ENCODE assay signal across 23 cellular contexts in genomic region chr13:32938907-32939306, GRCh38.
DNase-seq lines count a peak whose midpoint lies in the region; ATAC-seq and TF ChIP-seq lines count a peak whose summit lies in the region.
"Had no signal": no experiment of that assay in that cellular context is flagged by ENCODE, and none has a peak within 500 bp of the region (broad histone marks: within the 10 kb centered on the region; RNA-seq: fewer than 3 reads in every experiment).

No MANE protein-coding gene starts in this region.

- intact Hi-C loops in A673 (cut with micrococcal nuclease; ENCODE audit: unreplicated experiment) (no loop called here), mammary epithelial cell (cut with micrococcal nuclease) (no loop called here)
- intact Hi-C loops in naive thymus-derived CD4-positive, alpha-beta T cell (cut with micrococcal nuclease), result no loop called here

- BruUV-seq in A673 (replicated peaks; lab: Mats Ljungman, UMichigan) (no TSS peak), mammary epithelial cell (replicated peaks; lab: Mats Ljungman, UMichigan) (no TSS peak)

- H3K27me3 Mint-ChIP-seq in HFFc6 (ENCODE audit: insufficient read depth) (peaks cover 8% of the 10 kb centered on the region), WTC11 (ENCODE audit: low read depth) (no peaks in the 10 kb centered on the region; the same call in 1 of the 2 replicates)
- peaks cover 9 to 25% (median 14%) of the 10 kb centered on the region in 5 donors for H3K27me3 Mint-ChIP-seq in naive thymus-derived CD4-positive, alpha-beta T cell
- H3K27me3 Mint-ChIP-seq: dendritic cell treated with granulocyte-macrophage colony-stimulating factor and Interleukin-4, amounts not matched to agents 40 ng/mL and 50 ng/mL, for 4 days had no signal

- no peak overlapping the region for H3K9ac ChIP-seq in mammary epithelial cell (ENCODE audit: insufficient read depth, low read length)

- in situ Hi-C loops in mammary epithelial cell (cut with MboI; ENCODE audit: low sequenced_read_pairs in 2 of 2), result no loop called here

- no peak overlapping the region for H3K4me2 ChIP-seq in mammary epithelial cell (ENCODE audit: insufficient read depth, low read depth, low read length)
- H3K4me2 ChIP-seq: A549 had no signal

- H3K36me3 Mint-ChIP-seq in HFFc6 (ENCODE audit: low read depth), result no peaks in the 10 kb centered on the region
- no peaks in the 10 kb centered on the region for H3K36me3 Mint-ChIP-seq in naive thymus-derived CD4-positive, alpha-beta T cell
- 0 out of 2 replicates have a peak, but pooled peaks cover 2% of the 10 kb centered on the region for H3K36me3 Mint-ChIP-seq in WTC11
- H3K36me3 Mint-ChIP-seq: CD8-positive, alpha-beta T cell had no signal

- DNase-seq in A673 (ENCODE audit: low spot score), result peak; percentile 7
- DNase-seq in HFFc6, result peak; percentile 20
- DNase-seq in mammary epithelial cell, result peak; percentile 50
- DNase-seq in iris pigment epithelial cell (ENCODE audit: low read depth), result peak; percentile 79
- no peak for DNase-seq in naive thymus-derived CD4-positive, alpha-beta T cell
- DNase-seq in WTC11 (ENCODE audit: low spot score), result no peak
- DNase-seq: activated naive CD4-positive, alpha-beta T cell; CD8-positive, alpha-beta T cell; DND-41; erythroblast; kidney glomerular epithelial cell; midbrain; NCI-H1092; OCI-M1; right cardiac atrium had no signal

- no peaks in the 10 kb centered on the region for H3K9me3 Mint-ChIP-seq in HFFc6
- H3K9me3 Mint-ChIP-seq in naive thymus-derived CD4-positive, alpha-beta T cell, result peaks cover 0 to 12% (median 0%) of the 10 kb centered on the region in 11 donors
- H3K9me3 Mint-ChIP-seq in WTC11, result peaks cover 25% of the 10 kb centered on the region
- H3K9me3 Mint-ChIP-seq: dendritic cell treated with granulocyte-macrophage colony-stimulating factor and Interleukin-4, amounts not matched to agents 40 ng/mL and 50 ng/mL, for 4 days; stimulated activated naive CD8-positive, alpha-beta T cell treated with anti-CD3 and anti-CD28 coated beads, Interleukin-15, Interleukin-2, amounts not matched to agents 100 ng/mL and 50 ng/mL, for 24 hours had no signal

- TF ChIP-seq CTCF in A673 (conservative IDR thresholded peaks at IDR 0.05; ENCODE audit: low read depth, low read length) (no peak), HFFc6 (IDR thresholded peaks at IDR 0.05) (no peak), mammary epithelial cell (conservative IDR thresholded peaks at IDR 0.05 in 1 of 2, IDR thresholded peaks at IDR 0.05 in 1 of 2; ENCODE audit: extremely low read depth in 1 of 2, insufficient read depth in 1 of 2, low read depth in 1 of 2, low read length in 2 of 2) (no peak), WTC11 (IDR thresholded peaks at IDR 0.05) (no peak)

- no peaks in the 10 kb centered on the region for H3K4me1 ChIP-seq in A673 (ENCODE audit: insufficient read depth, low read length, poor library complexity, severe bottlenecking)
- H3K4me1 ChIP-seq in mammary epithelial cell (ENCODE audit: insufficient read depth, low read length), result no peaks in the 10 kb centered on the region
- H3K4me1 ChIP-seq in naive thymus-derived CD4-positive, alpha-beta T cell (ENCODE audit: control insufficient read depth in 2 of 2, insufficient read depth in 2 of 2, low read length in 2 of 2), result no peaks in the 10 kb centered on the region
- H3K4me1 ChIP-seq: A549, ascending aorta had no signal

- H3K4me3 Mint-ChIP-seq in HFFc6 (no peak overlapping the region), WTC11 (no peak overlapping the region)
- no peak overlapping the region for H3K4me3 Mint-ChIP-seq in naive thymus-derived CD4-positive, alpha-beta T cell
- H3K4me3 Mint-ChIP-seq: CD8-positive, alpha-beta T cell; dendritic cell treated with granulocyte-macrophage colony-stimulating factor and Interleukin-4, amounts not matched to agents 40 ng/mL and 50 ng/mL, for 4 days; stimulated activated naive CD8-positive, alpha-beta T cell treated with anti-CD3 and anti-CD28 coated beads, Interleukin-15, Interleukin-2, amounts not matched to agents 100 ng/mL and 50 ng/mL, for 24 hours had no signal

- no peaks in the 10 kb centered on the region for H4K20me1 ChIP-seq in mammary epithelial cell (ENCODE audit: insufficient read depth, low read length)

- dilution Hi-C loops in mammary epithelial cell (cut with HindIII; ENCODE audit: low sequenced_read_pairs), result loop anchor here (5.0 kb wide), 1 partner anchor 48 kb away; no protein-coding TSS in a partner anchor

- no peaks in the 10 kb centered on the region for H3K27me3 ChIP-seq in A673 (replicated peaks; ENCODE audit: insufficient read depth, low read depth, low read length, poor library complexity)
- H3K27me3 ChIP-seq in mammary epithelial cell (ENCODE audit: insufficient read depth, low read length), result no peaks in the 10 kb centered on the region
- H3K27me3 ChIP-seq in naive thymus-derived CD4-positive, alpha-beta T cell (ENCODE audit: control insufficient read depth in 2 of 2, insufficient read depth in 2 of 2, low read length in 2 of 2), result no peaks in the 10 kb centered on the region
- H3K27me3 ChIP-seq: ascending aorta, SJSA1 had no signal

- POLR2A ChIA-PET in A673 (lab: Charles Lee; ENCODE audit: low non-redundant PET), result no interaction called here
- POLR2A ChIA-PET in naive thymus-derived CD4-positive, alpha-beta T cell (lab: Charles Lee), result no interaction called here
- POLR2A ChIA-PET in WTC11 (lab: Charles Lee), result no interaction called here

- 81% methylated on average over 2 of the region's 2 CpGs for WGBS in mammary epithelial cell (ENCODE audit: low coverage, missing lambda C conversion rate)

- no peak overlapping the region for H3K4me3 ChIP-seq in A673 (ENCODE audit: low read depth, low read length, poor library complexity, severe bottlenecking)
- H3K4me3 ChIP-seq in mammary epithelial cell (replicated peaks in 1 of 3; ENCODE audit: insufficient read depth in 1 of 3, low read depth in 2 of 3, low read length in 3 of 3), result no peak overlapping the region
- H3K4me3 ChIP-seq in naive thymus-derived CD4-positive, alpha-beta T cell (ENCODE audit: low read length), result no peak overlapping the region
- H3K4me3 ChIP-seq: A549, ascending aorta, K562, SJSA1 had no signal

- ATAC-seq in HG02798 (IDR thresholded peaks at IDR 0.05; ENCODE audit: poor library complexity, unreplicated experiment) (no peak), HG02973 (IDR thresholded peaks at IDR 0.05; ENCODE audit: unreplicated experiment) (no peak), WTC11 (no peak)
- ATAC-seq in naive thymus-derived CD4-positive, alpha-beta T cell, result no peak
- ATAC-seq: A549; CD8-positive, alpha-beta T cell; K562; right cardiac atrium had no signal

- no peak overlapping the region for H3K27ac ChIP-seq in A673 (ENCODE audit: low read depth, low read length, poor library complexity, severe bottlenecking)
- H3K27ac ChIP-seq in mammary epithelial cell (ENCODE audit: insufficient read depth, low read depth, low read length), result no peak overlapping the region
- no peak overlapping the region for H3K27ac ChIP-seq in naive thymus-derived CD4-positive, alpha-beta T cell (ENCODE audit: low read depth, low read length)
- H3K27ac ChIP-seq: A549, ascending aorta, SJSA1 had no signal

- H3K4me1 Mint-ChIP-seq in HFFc6 (ENCODE audit: low read depth), result peaks cover 4% of the 10 kb centered on the region; the same call in 1 of the 2 replicates
- H3K4me1 Mint-ChIP-seq in naive thymus-derived CD4-positive, alpha-beta T cell, result peaks cover 0 to 18% (median 5%) of the 10 kb centered on the region in 7 donors
- no peaks in the 10 kb centered on the region for H3K4me1 Mint-ChIP-seq in WTC11

- H3K27ac Mint-ChIP-seq in HFFc6 (no peak overlapping the region), WTC11 (no peak overlapping the region)
- H3K27ac Mint-ChIP-seq in naive thymus-derived CD4-positive, alpha-beta T cell, result no peak overlapping the region
- H3K27ac Mint-ChIP-seq: CD8-positive, alpha-beta T cell; dendritic cell treated with granulocyte-macrophage colony-stimulating factor and Interleukin-4, amounts not matched to agents 40 ng/mL and 50 ng/mL, for 4 days; stimulated activated naive CD8-positive, alpha-beta T cell treated with anti-CD3 and anti-CD28 coated beads, Interleukin-15, Interleukin-2, amounts not matched to agents 100 ng/mL and 50 ng/mL, for 24 hours had no signal

- no peaks in the 10 kb centered on the region for H3K79me2 ChIP-seq in mammary epithelial cell (ENCODE audit: insufficient read depth, low read length)

- no peak overlapping the region for H2AFZ ChIP-seq in mammary epithelial cell (ENCODE audit: low read depth, low read length)

- H3K9me3 ChIP-seq in A673 (ENCODE audit: low read depth, low read length, poor library complexity, severe bottlenecking) (peaks cover 6% of the 10 kb centered on the region), mammary epithelial cell (replicated peaks; ENCODE audit: insufficient read depth, low read length) (no peaks in the 10 kb centered on the region)
- H3K9me3 ChIP-seq in naive thymus-derived CD4-positive, alpha-beta T cell (ENCODE audit: control insufficient read depth in 2 of 3, low read length in 3 of 3), result no peaks in the 10 kb centered on the region
- H3K9me3 ChIP-seq: ascending aorta, SJSA1 had no signal

- CTCF ChIA-PET in A673 (lab: Charles Lee) (no interaction called here), mammary epithelial cell (lab: Charles Lee; ENCODE audit: low non-redundant PET) (no interaction called here), WTC11 (lab: Charles Lee) (interaction anchor here (0.7 kb wide), 1 partner anchor 10 kb away, joined by 3 read pairs; no protein-coding TSS in a partner anchor)
- CTCF ChIA-PET in naive thymus-derived CD4-positive, alpha-beta T cell (lab: Charles Lee), result no interaction called here

- H3K36me3 ChIP-seq in A673 (ENCODE audit: insufficient read depth, low read length, poor library complexity, severe bottlenecking), result no peaks in the 10 kb centered on the region
- no peaks in the 10 kb centered on the region for H3K36me3 ChIP-seq in mammary epithelial cell (ENCODE audit: insufficient read depth, low read length)
- no peaks in the 10 kb centered on the region for H3K36me3 ChIP-seq in naive thymus-derived CD4-positive, alpha-beta T cell (ENCODE audit: control insufficient read depth in 2 of 3, insufficient read depth in 3 of 3, low read length in 3 of 3)
- H3K36me3 ChIP-seq: ascending aorta, SJSA1 had no signal

TF ChIP-seq in WTC11, 78 proteins besides CTCF, POLR2A, EP300 and RAD21 (continues in another document):
- TF ChIP-seq USF1 (CRISPR knock-in tag; IDR thresholded peaks at IDR 0.05), result no peak
- no peak for TF ChIP-seq ZBTB21 (CRISPR knock-in tag; IDR thresholded peaks at IDR 0.05; ENCODE audit: borderline replicate concordance)
- TF ChIP-seq ZNF121 (CRISPR knock-in tag; IDR thresholded peaks at IDR 0.05), result no peak
- no peak for TF ChIP-seq TEAD4 (CRISPR knock-in tag; IDR thresholded peaks at IDR 0.05)
- TF ChIP-seq NR1H2 (CRISPR knock-in tag; IDR thresholded peaks at IDR 0.05), result no peak

Comparison
In these comparisons a context has a peak if more than half of its experiments do, and no peak if none do; other contexts are left out.
1. DNase-seq: peak in A673 (single experiment), HFFc6 (single experiment), mammary epithelial cell (single experiment) and iris pigment epithelial cell (single experiment); none in naive thymus-derived CD4-positive, alpha-beta T cell (0 of 9) and WTC11 (single experiment).